15 cellular contexts compared by ENCODE assay signal in the genomic region with DNA sequence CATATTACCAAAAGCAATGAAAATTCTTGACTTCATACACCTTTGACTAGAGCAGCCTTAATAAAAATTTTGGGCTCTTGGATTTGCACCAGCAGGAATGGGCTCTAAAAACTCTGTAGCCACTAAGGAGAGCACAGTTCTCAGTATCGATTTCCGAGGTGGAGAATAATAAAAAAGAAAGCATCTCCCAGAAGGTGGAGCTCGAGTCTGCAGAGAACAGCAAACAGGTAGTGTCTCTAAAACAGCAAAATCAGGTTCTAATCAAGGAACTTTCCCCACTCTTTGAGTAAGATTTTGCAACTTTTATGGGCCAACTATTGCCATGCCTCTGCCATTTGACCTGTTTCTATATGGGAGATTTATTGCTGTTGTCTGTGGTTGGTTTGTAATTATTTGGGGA.
DNase-seq lines count a peak whose midpoint lies in the region; ATAC-seq and TF ChIP-seq lines count a peak whose summit lies in the region.
"Had no signal": no experiment of that assay in that cellular context is flagged by ENCODE, and none has a peak within 500 bp of the region (broad histone marks: within the 10 kb centered on the region; RNA-seq: fewer than 3 reads in every experiment).

No MANE protein-coding gene starts in this region.

- ATAC-seq in activated CD8-positive, alpha-beta T cell treated with anti-CD3 and anti-CD28 coated beads, Interleukin-2, amount 10 ng/mL, durations not matched to agents 7 days and 5 days, result no peak
- no peak for ATAC-seq in HG02981 (IDR thresholded peaks at IDR 0.05; ENCODE audit: unreplicated experiment)
- ATAC-seq: body of pancreas; esophagus mucosa; stimulated activated naive CD8-positive, alpha-beta T cell treated with anti-CD3 and anti-CD28 coated beads, Interleukin-15, amount 100 ng/mL, for 72 hours had no signal

- no TSS peak for BruUV-seq in MCF 10A (replicated peaks; lab: Mats Ljungman, UMichigan)

- CTCF ChIA-PET in MCF 10A (lab: Yijun Ruan, JAX), result interaction anchor here (0.6 to 3.5 kb wide), 26 partner anchors 14 to 1651 kb away, joined by 3 to 14 read pairs (median 3); no protein-coding TSS in a partner anchor
- CTCF ChIA-PET in activated CD8-positive, alpha-beta T cell treated with anti-CD3 and anti-CD28 coated beads, Interleukin-2, amount 10 ng/mL, durations not matched to agents 7 days and 5 days (lab: Charles Lee), result no interaction called here

- POLR2A ChIA-PET in MCF 10A (lab: Yijun Ruan, JAX), result interaction anchor here (1.1 to 1.3 kb wide), 2 partner anchors 259 to 260 kb away, joined by 3 to 4 read pairs; partner anchors contain the start of gene GPC6
- POLR2A ChIA-PET in activated CD8-positive, alpha-beta T cell treated with anti-CD3 and anti-CD28 coated beads, Interleukin-2, amount 10 ng/mL, durations not matched to agents 7 days and 5 days (lab: Charles Lee), result no interaction called here

- H3K9me3 ChIP-seq in breast epithelium, result no peaks in the 10 kb centered on the region
- H3K9me3 ChIP-seq: body of pancreas had no signal

- TF ChIP-seq CTCF in MCF 10A (IDR thresholded peaks at IDR 0.05; ENCODE audit: unreplicated experiment) (peak; percentile 39), breast epithelium (IDR thresholded peaks at IDR 0.05) (no peak), epithelial cell of proximal tubule (conservative IDR thresholded peaks at IDR 0.05; ENCODE audit: low read depth, low read length) (peak; percentile 44)

- no peaks in the 10 kb centered on the region for H3K36me3 ChIP-seq in breast epithelium

- H3K4me3 ChIP-seq in breast epithelium, result no peak overlapping the region
- H3K4me3 ChIP-seq in epithelial cell of proximal tubule (ENCODE audit: low read depth, low read length), result no peak overlapping the region
- H3K4me3 ChIP-seq: body of pancreas had no signal

- no peaks in the 10 kb centered on the region for H3K27me3 Mint-ChIP-seq in MCF 10A (ENCODE audit: insufficient read depth, unreplicated experiment)
- no peaks in the 10 kb centered on the region for H3K27me3 Mint-ChIP-seq in activated CD8-positive, alpha-beta T cell treated with anti-CD3 and anti-CD28 coated beads, Interleukin-2, amount 10 ng/mL, durations not matched to agents 7 days and 5 days (ENCODE audit: low read depth)
- H3K27me3 Mint-ChIP-seq in activated naive CD8-positive, alpha-beta T cell treated with anti-CD3 and anti-CD28 coated beads for 36 hours, result no peaks in the 10 kb centered on the region
- H3K27me3 Mint-ChIP-seq: stimulated activated naive CD8-positive, alpha-beta T cell treated with anti-CD3 and anti-CD28 coated beads, Interleukin-15, amount 100 ng/mL, for 72 hours had no signal

- H3K27ac ChIP-seq in breast epithelium, result no peak overlapping the region
- H3K27ac ChIP-seq: body of pancreas had no signal

- TF ChIP-seq POLR2A in breast epithelium (IDR thresholded peaks at IDR 0.05), result no peak

- H3K27me3 ChIP-seq in breast epithelium, result no peaks in the 10 kb centered on the region
- H3K27me3 ChIP-seq: body of pancreas had no signal

- DNase-seq in MCF 10A (ENCODE audit: unreplicated experiment) (peak; percentile 53), breast epithelium (ENCODE audit: low spot score in 2 of 2) (no peak), NCI-H69 (lab: John Stamatoyannopoulos, UW) (peak; percentile 63), epithelial cell of proximal tubule (ENCODE audit: low read depth) (no peak)
- DNase-seq in activated CD8-positive, alpha-beta T cell treated with anti-CD3 and anti-CD28 coated beads, Interleukin-2, amount 10 ng/mL, durations not matched to agents 7 days and 5 days, result no peak
- DNase-seq in activated T-cell treated with anti-CD3 and anti-CD28 coated beads, Interleukin-2, amount 50 U/mL, for 48 hours, result no peak
- no peak for DNase-seq in activated naive CD8-positive, alpha-beta T cell treated with anti-CD3 and anti-CD28 coated beads for 36 hours
- DNase-seq: activated T-cell treated with anti-CD3 and anti-CD28 coated beads for 4 hours; body of pancreas; C1 segment of cervical spinal cord; H7; NCI-H1092; stimulated activated naive CD8-positive, alpha-beta T cell treated with anti-CD3 and anti-CD28 coated beads, Interleukin-15, amount 100 ng/mL, for 72 hours had no signal

- intact Hi-C loops in MCF 10A (cut with micrococcal nuclease), result loop anchor here (1.0 to 10.0 kb wide), 4 partner anchors 258 to 1377 kb away; partner anchors contain the start of gene GPC6
- intact Hi-C loops in breast epithelium (cut with DNase I; ENCODE audit: low total_unique reads), result no loop called here

- no peaks in the 10 kb centered on the region for H3K4me1 ChIP-seq in breast epithelium

- no peaks in the 10 kb centered on the region for H3K4me1 Mint-ChIP-seq in MCF 10A (ENCODE audit: insufficient read depth, unreplicated experiment)
- H3K4me1 Mint-ChIP-seq in activated CD8-positive, alpha-beta T cell treated with anti-CD3 and anti-CD28 coated beads, Interleukin-2, amount 10 ng/mL, durations not matched to agents 7 days and 5 days (ENCODE audit: low read depth), result no peaks in the 10 kb centered on the region
- H3K4me1 Mint-ChIP-seq in activated naive CD8-positive, alpha-beta T cell treated with anti-CD3 and anti-CD28 coated beads for 36 hours, result no peaks in the 10 kb centered on the region
- H3K4me1 Mint-ChIP-seq: stimulated activated naive CD8-positive, alpha-beta T cell treated with anti-CD3 and anti-CD28 coated beads, Interleukin-15, amount 100 ng/mL, for 72 hours had no signal

- H3K4me3 Mint-ChIP-seq in MCF 10A (ENCODE audit: unreplicated experiment), result no peak overlapping the region
- no peak overlapping the region for H3K4me3 Mint-ChIP-seq in activated CD8-positive, alpha-beta T cell treated with anti-CD3 and anti-CD28 coated beads, Interleukin-2, amount 10 ng/mL, durations not matched to agents 7 days and 5 days
- no peak overlapping the region for H3K4me3 Mint-ChIP-seq in activated naive CD8-positive, alpha-beta T cell treated with anti-CD3 and anti-CD28 coated beads for 36 hours
- H3K4me3 Mint-ChIP-seq: stimulated activated naive CD8-positive, alpha-beta T cell treated with anti-CD3 and anti-CD28 coated beads, Interleukin-15, amount 100 ng/mL, for 72 hours had no signal

- H3K36me3 Mint-ChIP-seq in MCF 10A (ENCODE audit: insufficient read depth, unreplicated experiment), result no peaks in the 10 kb centered on the region
- H3K36me3 Mint-ChIP-seq in activated CD8-positive, alpha-beta T cell treated with anti-CD3 and anti-CD28 coated beads, Interleukin-2, amount 10 ng/mL, durations not matched to agents 7 days and 5 days (ENCODE audit: low read depth), result no peaks in the 10 kb centered on the region
- H3K36me3 Mint-ChIP-seq in activated naive CD8-positive, alpha-beta T cell treated with anti-CD3 and anti-CD28 coated beads for 36 hours, result no peaks in the 10 kb centered on the region

- H3K27ac Mint-ChIP-seq in MCF 10A (ENCODE audit: low read depth, unreplicated experiment), result no peak overlapping the region
- H3K27ac Mint-ChIP-seq in activated CD8-positive, alpha-beta T cell treated with anti-CD3 and anti-CD28 coated beads, Interleukin-2, amount 10 ng/mL, durations not matched to agents 7 days and 5 days, result no peak overlapping the region
- H3K27ac Mint-ChIP-seq in activated naive CD8-positive, alpha-beta T cell treated with anti-CD3 and anti-CD28 coated beads for 36 hours, result no peak overlapping the region
- H3K27ac Mint-ChIP-seq: stimulated activated naive CD8-positive, alpha-beta T cell treated with anti-CD3 and anti-CD28 coated beads, Interleukin-15, amount 100 ng/mL, for 72 hours had no signal

- no peaks in the 10 kb centered on the region for H3K9me3 Mint-ChIP-seq in MCF 10A (ENCODE audit: unreplicated experiment)
- H3K9me3 Mint-ChIP-seq in activated CD8-positive, alpha-beta T cell treated with anti-CD3 and anti-CD28 coated beads, Interleukin-2, amount 10 ng/mL, durations not matched to agents 7 days and 5 days (ENCODE audit: insufficient read depth), result peaks cover 3% of the 10 kb centered on the region
- H3K9me3 Mint-ChIP-seq in activated naive CD8-positive, alpha-beta T cell treated with anti-CD3 and anti-CD28 coated beads for 36 hours, result no peaks in the 10 kb centered on the region

Comparison
In these comparisons a context has a peak if more than half of its experiments do, and no peak if none do; other contexts are left out.
1. DNase-seq: peak in MCF 10A (single experiment) and NCI-H69 (single experiment); none in breast epithelium (0 of 2), epithelial cell of proximal tubule (single experiment), activated CD8-positive, alpha-beta T cell treated with anti-CD3 and anti-CD28 coated beads, Interleukin-2, amount 10 ng/mL, durations not matched to agents 7 days and 5 days (single experiment), activated T-cell treated with anti-CD3 and anti-CD28 coated beads, Interleukin-2, amount 50 U/mL, for 48 hours (0 of 2) and activated naive CD8-positive, alpha-beta T cell treated with anti-CD3 and anti-CD28 coated beads for 36 hours (single experiment).
2. CTCF ChIP-seq: peak in MCF 10A (single experiment) and epithelial cell of proximal tubule (single experiment); none in breast epithelium (0 of 3).